Comparison of ENCODE assay signal across 23 cellular contexts in the genomic region with DNA sequence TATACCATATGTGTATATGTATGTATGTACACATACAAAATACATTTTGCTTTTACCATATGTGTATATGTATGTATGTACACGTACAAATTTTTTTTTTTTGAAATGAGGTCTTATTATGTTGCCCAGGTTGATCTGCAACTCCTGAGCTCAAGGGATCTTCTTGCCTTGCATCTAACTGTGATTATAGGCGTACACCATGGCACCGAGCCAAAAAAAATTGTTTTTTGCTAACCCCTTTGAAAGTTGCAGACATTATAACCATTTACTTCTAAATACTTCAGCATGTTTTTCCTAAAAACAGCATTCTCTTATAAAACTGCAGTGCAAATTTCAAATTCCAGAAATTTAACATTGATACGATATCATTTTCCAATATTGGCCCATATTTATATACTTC.
"Had no signal": no experiment of that assay in that cellular context is flagged by ENCODE, and none has a peak within 500 bp of the region (broad histone marks: within the 10 kb centered on the region; RNA-seq: fewer than 3 reads in every experiment).

No MANE protein-coding gene starts in this region.

- DNase-seq: activated CD4-positive, alpha-beta memory T cell treated with anti-CD3 and anti-CD28 coated beads for 36 hours; activated CD4-positive, alpha-beta T cell treated with anti-CD3 and anti-CD28 coated beads for 36 hours; activated CD4-positive, alpha-beta T cell treated with anti-CD3 and anti-CD28 coated beads, Interleukin-2, amount 10 ng/mL, durations not matched to agents 24 days and 14 days; activated CD4-positive, CD25-positive, alpha-beta regulatory T cell; activated CD4-positive, CD25-positive, alpha-beta regulatory T cell treated with anti-CD3 and anti-CD28 coated beads, Interleukin-2, amount 50 U/mL, for 72 hours; activated CD8-positive, alpha-beta memory T cell treated with anti-CD3 and anti-CD28 coated beads, Interleukin-2, amount 10 ng/mL, durations not matched to agents 7 days and 5 days; activated CD8-positive, alpha-beta memory T cell treated with anti-CD3 and anti-CD28 coated beads, Interleukin-2, amount 50 U/mL, for 4 hours; activated CD8-positive, alpha-beta T cell treated with anti-CD3 and anti-CD28 coated beads, Interleukin-2, amount 10 ng/mL, durations not matched to agents 7 days and 5 days; activated gamma-delta T cell; activated naive CD4-positive, alpha-beta T cell; activated naive CD4-positive, alpha-beta T cell treated with anti-CD3 and anti-CD28 coated beads, Interleukin-2, amount 10 ng/mL, durations not matched to agents 7 days and 5 days; activated naive CD8-positive, alpha-beta T cell treated with anti-CD3 and anti-CD28 coated beads, Interleukin-2, amount 10 ng/mL, durations not matched to agents 7 days and 5 days; activated T-cell treated with anti-CD3 and anti-CD28 coated beads, Interleukin-2, amount 50 U/mL, for 1 hour; activated T-cell treated with anti-CD3 and anti-CD28 coated beads, Interleukin-2, amount 50 U/mL, for 72 hours; central memory CD4-positive, alpha-beta T cell; cerebellar nuclear complex; colonic mucosa; effector CD8-positive, alpha-beta T cell; esophagus squamous epithelium; foreskin melanocyte; heart right ventricle; T1000; WERI-Rb-1 had no signal
